ENCODE assay signal across 8 cellular contexts in genomic region chr7:7640221-7641128, GRCh38. TPM values are rescaled to one million over a fixed set of nuclear protein-coding genes. Genes with fewer than 3 reads are reported as not detected.
A peak's percentile ranks its signal among the peaks of the same experiment; 100 is the strongest.
DNase-seq lines count a peak whose midpoint lies in the region; ATAC-seq and TF ChIP-seq lines count a peak whose summit lies in the region.

UMAD1 (plus strand) TSS chr7:7640752; CDS start chr7:7673372, 32,620 bp downstream.

- H3K4me3 ChIP-seq in AG10803 (ENCODE audit: low read length), result peak within 1 kb of the TSS; percentile 92

- TF ChIP-seq CTCF in AG10803 (conservative IDR thresholded peaks at IDR 0.05; ENCODE audit: low read length), result no peak

- DNase-seq in AG10803 (ENCODE audit: low read depth), result peak; percentile 98
- peak; percentile 100 for DNase-seq in NCI-H460 (ENCODE audit: extremely low read depth, low read depth)
- peak; percentile 96 for DNase-seq in activated CD4-positive, CD25-positive, alpha-beta regulatory T cell treated with anti-CD3 and anti-CD28 coated beads, Interleukin-2, amount 50 U/mL, for 72 hours
- DNase-seq in cerebellar nuclear complex (lab: John Stamatoyannopoulos, UW), result peak; percentile 96 to 100
- DNase-seq in islet precursor cell, result peak; percentile 100
- peak; percentile 94 to 97 (median 96) for DNase-seq in stimulated activated CD4-positive, alpha-beta T cell treated with anti-CD3 and anti-CD28 coated beads, Interleukin-12 subunit alpha, Interleukin-12 subunit beta, amount 100 ng/mL, for 48 hours (ENCODE audit: low read depth in 2 of 3, low spot score in 1 of 3)

- ATAC-seq in GM19043 (IDR thresholded peaks at IDR 0.05; ENCODE audit: low read depth, unreplicated experiment) (peak; percentile 98), HG03378 (IDR thresholded peaks at IDR 0.05; ENCODE audit: unreplicated experiment) (peak; percentile 98)

RNA-seq across cellular contexts. Expression of gene UMAD1, which starts in this region (rescaled TPM):
- total RNA-seq in NCI-H460 (2014; rRNA removed; shearing (Covaris generic)), result 24.0 and 26.0 TPM in 2 replicates
- polyA plus RNA-seq in NCI-H460 (2014; cell fraction: nucleus; rRNA removed), result 19.0 and 33.7 TPM in 2 replicates

Comparison
In these comparisons a context has a peak if more than half of its experiments do, and no peak if none do; other contexts are left out.
1. Peak in every context shown above with its lines: DNase-seq, ATAC-seq and H3K4me3 ChIP-seq.